Comparison of ENCODE assay signal across 6 cellular contexts in genomic region chr22:20360866-20361751, GRCh38. TPM values are rescaled to one million over a fixed set of nuclear protein-coding genes. Genes with fewer than 3 reads are reported as not detected.
DNase-seq lines count a peak whose midpoint lies in the region; ATAC-seq, FAIRE-seq and TF ChIP-seq lines count a peak whose summit lies in the region.
"Not testable (repeated sequence)": the region's sequence is repeated elsewhere in the genome, so short reads cannot be mapped to it uniquely, and the experiment has no call there.

No MANE protein-coding gene starts in this region.

- peak; percentile 4 for DNase-seq in H9
- peak; percentile 31 for DNase-seq in T1000 (lab: John Stamatoyannopoulos, UW)
- DNase-seq in GM12878 (ENCODE audit: low read depth, low spot score) = not testable (repeated sequence)
- DNase-seq in endodermal cell = peak; percentile 10
- peak; percentile 26 for DNase-seq in mesenteric fat pad (ENCODE audit: low spot score)
- peak; percentile 85 for DNase-seq in osteocyte (ENCODE audit: extremely low spot score, unreplicated experiment)

- H3K9me3 ChIP-seq in H9 (ENCODE audit: control insufficient read depth, low read depth, low read length); GM12878 (replicated peaks; ENCODE audit: control insufficient read depth, insufficient read depth, low read length); endodermal cell (ENCODE audit: control insufficient read depth, low read length): not testable (repeated sequence)

- H3K4me1 ChIP-seq in H9 (ENCODE audit: insufficient read depth, low read length); GM12878 (ENCODE audit: control insufficient read depth, insufficient read depth, low read length); endodermal cell (ENCODE audit: control insufficient read depth, insufficient read depth, low read length): not testable (repeated sequence)

- intact Hi-C loops in GM12878 (cut with micrococcal nuclease; ENCODE audit: unreplicated experiment) = not testable (repeated sequence)

- H3K14ac ChIP-seq in H9 (ENCODE audit: insufficient read depth, low read length) = not testable (repeated sequence)

- H3K23ac ChIP-seq in H9 (ENCODE audit: insufficient read length, low read depth, low read length) = not testable (repeated sequence)

- WGBS in H9 (ENCODE audit: extremely low coverage, insufficient read length, low lambda C conversion rate) = no CpG with 5 or more reads among the region's 145 CpGs
- 97% methylated on average over 36 of the region's 145 CpGs for WGBS in GM12878 (ENCODE audit: insufficient coverage, insufficient replicate concordance, low lambda C conversion rate, missing lambda C conversion rate)
- 96 to 97% methylated on average over 40 to 71 of the region's 145 CpGs for WGBS in endodermal cell (ENCODE audit: insufficient coverage in 1 of 2, insufficient read length in 1 of 2), 2 experiments

- not testable (repeated sequence) for H2BK12ac ChIP-seq in H9 (ENCODE audit: insufficient read length, low read depth, low read length)

- H3K4ac ChIP-seq in H9 (ENCODE audit: low read depth, low read length) = not testable (repeated sequence)

- not testable (repeated sequence) for H3K18ac ChIP-seq in H9 (ENCODE audit: insufficient read length, low read depth, low read length)

- H3K4me3 Mint-ChIP-seq in H9; endodermal cell; osteocyte (ENCODE audit: unreplicated experiment): not testable (repeated sequence)

- H3K36me3 Mint-ChIP-seq in H9 (ENCODE audit: insufficient read depth in 1 of 3, low read depth in 3 of 3); endodermal cell (ENCODE audit: low read depth); osteocyte (ENCODE audit: unreplicated experiment): not testable (repeated sequence)

- H4K5ac ChIP-seq in H9 (ENCODE audit: insufficient read length, low read depth, low read length) = not testable (repeated sequence)

- H2BK20ac ChIP-seq in H9 (ENCODE audit: low read depth, low read length, poor library complexity, severe bottlenecking) = not testable (repeated sequence)

- not testable (repeated sequence) for H3T11ph ChIP-seq in H9 (ENCODE audit: low read length)

- H2AK5ac ChIP-seq in H9 (ENCODE audit: insufficient read length, low read length) = not testable (repeated sequence)

- not testable (repeated sequence) for H3K4me1 Mint-ChIP-seq in H9; endodermal cell; osteocyte (ENCODE audit: unreplicated experiment)

- not testable (repeated sequence) for H3K27me3 Mint-ChIP-seq in H9 (ENCODE audit: low read depth); endodermal cell (ENCODE audit: insufficient read depth); osteocyte (ENCODE audit: unreplicated experiment)

- H3K9me3 Mint-ChIP-seq in H9; endodermal cell; osteocyte (ENCODE audit: unreplicated experiment): not testable (repeated sequence)

- CTCF ChIA-PET in GM12878 (lab: Yijun Ruan, JAX) = not testable (repeated sequence)

- RAD21 ChIA-PET in GM12878 (lab: Charles Lee; ENCODE audit: unreplicated experiment) = not testable (repeated sequence)

- H3K4me2 ChIP-seq in H9 (ENCODE audit: insufficient read depth, insufficient read length, low read length); GM12878 (ENCODE audit: control insufficient read depth, insufficient read depth): not testable (repeated sequence)

- not testable (repeated sequence) for H3K56ac ChIP-seq in H9 (ENCODE audit: insufficient read length, low read depth, low read length)

- ATAC-seq in GM12878 = not testable (repeated sequence)

- H3K4me3 ChIP-seq in GM12878; endodermal cell (ENCODE audit: low read length): not testable (repeated sequence)

- not testable (repeated sequence) for H2BK5ac ChIP-seq in H9 (ENCODE audit: insufficient read length, low read length)

- H2BK15ac ChIP-seq in H9 (ENCODE audit: low read depth, low read length) = not testable (repeated sequence)

- not testable (repeated sequence) for FAIRE-seq in GM12878 (lab: Jason Lieb, UNC)

- not testable (repeated sequence) for H3K27ac Mint-ChIP-seq in H9; endodermal cell; osteocyte (ENCODE audit: unreplicated experiment)

- not testable (repeated sequence) for H4K20me1 ChIP-seq in H9 (ENCODE audit: control insufficient read depth, insufficient read depth, insufficient read length); GM12878 (ENCODE audit: control insufficient read depth, insufficient read depth)

- BruUV-seq in GM12878 (replicated peaks; lab: Mats Ljungman, UMichigan) = not testable (repeated sequence)

- not testable (repeated sequence) for H2BK120ac ChIP-seq in H9 (ENCODE audit: low read depth, low read length, poor library complexity, severe bottlenecking)

- SMC1A ChIA-PET in GM12878 (lab: Charles Lee; ENCODE audit: uncharacterized antibody, unreplicated experiment) = not testable (repeated sequence)

- H3K79me1 ChIP-seq in H9 (ENCODE audit: insufficient read depth, low read depth, low read length, poor library complexity, severe bottlenecking) = not testable (repeated sequence)

- H3K36me3 ChIP-seq in GM12878 (ENCODE audit: control insufficient read depth in 2 of 2, insufficient read depth in 2 of 2, low read length in 1 of 2); endodermal cell (ENCODE audit: control insufficient read depth, insufficient read depth, low read length): not testable (repeated sequence)

- TF ChIP-seq POLR2A in GM12878 (IDR thresholded peaks at IDR 0.05; ENCODE audit: low read depth, low read length) = not testable (repeated sequence)

- H3K9ac ChIP-seq in H9 (ENCODE audit: extremely low read depth, insufficient read length, low read length); GM12878 (ENCODE audit: control insufficient read depth, insufficient read depth, low read length); endodermal cell (ENCODE audit: extremely low read depth, low read length, poor library complexity, severe bottlenecking): not testable (repeated sequence)

- in situ Hi-C loops in GM12878 (cut with MboI) = not testable (repeated sequence)

- not testable (repeated sequence) for H3K79me2 ChIP-seq in H9 (ENCODE audit: insufficient read depth, low read length); GM12878 (ENCODE audit: control insufficient read depth, insufficient read depth, low read length)

- not testable (repeated sequence) for H3K27me3 ChIP-seq in H9 (ENCODE audit: insufficient read depth, low read length); GM12878 (replicated peaks in 1 of 2; ENCODE audit: control insufficient read depth in 2 of 2, insufficient read depth in 2 of 2, low read length in 1 of 2); endodermal cell (ENCODE audit: control insufficient read depth, insufficient read depth, low read length, poor library complexity, severe bottlenecking)

- not testable (repeated sequence) for H4K8ac ChIP-seq in H9 (replicated peaks; ENCODE audit: insufficient read length, low read depth, low read length)

- POLR2A ChIA-PET in GM12878 (lab: Charles Lee) = not testable (repeated sequence)

- not testable (repeated sequence) for H3K27ac ChIP-seq in H9 (ENCODE audit: insufficient read length, low read depth, low read length); GM12878 (ENCODE audit: control insufficient read depth, insufficient read depth); endodermal cell (ENCODE audit: low read depth, low read length)

- not testable (repeated sequence) for H2AFZ ChIP-seq in H9 (ENCODE audit: low read length); GM12878 (ENCODE audit: control insufficient read depth, low read depth, low read length)

- not testable (repeated sequence) for H4K91ac ChIP-seq in H9 (ENCODE audit: insufficient read length, low read depth, low read length)

- H3K23me2 ChIP-seq in H9 (ENCODE audit: insufficient read length, low read depth, low read length, poor library complexity, severe bottlenecking) = not testable (repeated sequence)

- not testable (repeated sequence) for TF ChIP-seq EP300 in GM12878 (IDR thresholded peaks at IDR 0.05; ENCODE audit: borderline replicate concordance in 1 of 2, control insufficient read depth in 1 of 2, low read depth in 2 of 2, low read length in 2 of 2)

- TF ChIP-seq RAD21 in GM12878 (IDR thresholded peaks at IDR 0.05; ENCODE audit: insufficient read depth, low read depth, low read length) = not testable (repeated sequence)

- not testable (repeated sequence) for TF ChIP-seq CTCF in H9 (conservative IDR thresholded peaks at IDR 0.05); GM12878 (IDR thresholded peaks at IDR 0.05 in 2 of 3, conservative IDR thresholded peaks at IDR 0.05 in 1 of 3; ENCODE audit: control insufficient read depth in 2 of 3, extremely low read depth in 1 of 3, insufficient read depth in 1 of 3, low read depth in 3 of 3, low read length in 3 of 3); endodermal cell (conservative IDR thresholded peaks at IDR 0.05); osteocyte (IDR thresholded peaks at IDR 0.05)

RNA-seq across cellular contexts. Expression of gene ZNF74, which starts 32.8 kb away (rescaled TPM):
- total RNA-seq in H9 (2021) = 29.8 and 34.3 TPM in 2 replicates
- total RNA-seq in GM12878 (2013; cell fraction: nucleolus; rRNA removed) = 13.4 and 18.4 TPM in 2 replicates
- total RNA-seq in GM12878 (2014; rRNA removed) = 8.0 and 8.6 TPM in 2 replicates
- total RNA-seq in GM12878 (2014; rRNA removed; fragmentation: Illumina TruSeq; extraction: Trizol) = 3.7 and 4.0 TPM in 2 replicates
- 8.3 and 9.3 TPM in 2 replicates for total RNA-seq in GM12878 (2021)
- polyA plus RNA-seq in GM12878 (2011; ENCODE audit: low read depth) = 1.3 TPM
- 2.9 and 4.4 TPM in 2 replicates for polyA plus RNA-seq in GM12878 (2011; rRNA removed)
- 5.6 and 8.6 TPM in 2 replicates for polyA plus RNA-seq in GM12878 (2011; cell fraction: cytosol; rRNA removed)
- polyA plus RNA-seq in GM12878 (2011; cell fraction: nucleus; rRNA removed) = 5.9 and 7.3 TPM in 2 replicates
- polyA plus RNA-seq in GM12878 (2012) = 2.4 and 4.1 TPM in 2 replicates
- polyA plus RNA-seq in GM12878 (2014; fragmentation: Illumina TruSeq; extraction: Trizol) = 1.6 and 3.0 TPM in 2 replicates
- under 1 TPM; 0.37 to 0.73 TPM for polyA plus RNA-seq in GM12878 (2014; fragmentation: Nextera tagmentation; extraction: Ambion mirVana)
- polyA plus RNA-seq in GM12878 (2014; rRNA removed) = 7.0 and 7.4 TPM in 2 replicates
- polyA plus RNA-seq in GM12878 (2016; fragmentation: Nextera tagmentation; extraction: Ambion mirVana) = 1 to 10 TPM; 5.8 to 6.2 TPM
- polyA minus RNA-seq in GM12878 (2011; rRNA and poly(A)+ RNA removed) = 4.2 and 8.0 TPM in 2 replicates
- polyA minus RNA-seq in GM12878 (2011; cell fraction: cytosol; rRNA and poly(A)+ RNA removed) = 3.4 and 3.5 TPM in 2 replicates
- polyA minus RNA-seq in GM12878 (2011; cell fraction: nucleus; rRNA and poly(A)+ RNA removed) = 2.3 and 4.3 TPM in 2 replicates
- total RNA-seq in endodermal cell = 10 to 100 TPM; 36.9 to 41.7 TPM
- polyA plus RNA-seq in endodermal cell (2013, experiment 1 of 2) = 31.7 TPM
- polyA plus RNA-seq in endodermal cell (2013, experiment 2 of 2) = 28.7 TPM
- 5.2 TPM for total RNA-seq in mesenteric fat pad
- 19.6 and 20.4 TPM in 2 replicates for total RNA-seq in osteocyte

RNA-seq across cellular contexts. Expression of gene DGCR6L, which starts 41.2 kb away (rescaled TPM):
- total RNA-seq in H9 (2021) (38.6 and 40.4 TPM in 2 replicates), GM12878 (2014; rRNA removed) (37.4 and 38.9 TPM in 2 replicates), GM12878 (2014; rRNA removed; fragmentation: Illumina TruSeq; extraction: Trizol) (12.5 and 15.2 TPM in 2 replicates), GM12878 (2021) (27.0 and 27.7 TPM in 2 replicates), endodermal cell (10 to 100 TPM; 51.3 to 53.7 TPM), mesenteric fat pad (25.7 TPM), osteocyte (55.0 and 59.4 TPM in 2 replicates)
- total RNA-seq in GM12878 (2013; cell fraction: nucleolus; rRNA removed) = 3.7 and 5.2 TPM in 2 replicates
- polyA plus RNA-seq in GM12878 (2011; ENCODE audit: low read depth) = 6.9 TPM
- polyA plus RNA-seq in GM12878 (2011; rRNA removed) (9.1 and 17.4 TPM in 2 replicates), GM12878 (2014; fragmentation: Illumina TruSeq; extraction: Trizol) (1.5 and 8.1 TPM in 2 replicates), GM12878 (2014; fragmentation: Nextera tagmentation; extraction: Ambion mirVana) (1 to 10 TPM; 1.6 to 4.2 TPM), GM12878 (2014; rRNA removed) (36.7 and 41.9 TPM in 2 replicates), GM12878 (2016; fragmentation: Nextera tagmentation; extraction: Ambion mirVana) (10 to 100 TPM; 59.4 to 62.8 TPM)
- polyA plus RNA-seq in GM12878 (2011; cell fraction: cytosol; rRNA removed) = 30.2 and 48.0 TPM in 2 replicates
- 18.6 and 25.2 TPM in 2 replicates for polyA plus RNA-seq in GM12878 (2011; cell fraction: nucleus; rRNA removed)
- polyA plus RNA-seq in GM12878 (2012) = 15.0 and 17.2 TPM in 2 replicates
- 7.2 and 15.7 TPM in 2 replicates for polyA minus RNA-seq in GM12878 (2011; rRNA and poly(A)+ RNA removed)
- 4.6 and 5.3 TPM in 2 replicates for polyA minus RNA-seq in GM12878 (2011; cell fraction: cytosol; rRNA and poly(A)+ RNA removed)
- 5.0 and 5.9 TPM in 2 replicates for polyA minus RNA-seq in GM12878 (2011; cell fraction: nucleus; rRNA and poly(A)+ RNA removed)
- polyA plus RNA-seq in endodermal cell (2013, experiment 1 of 2) = 47.1 TPM
- 44.6 TPM for polyA plus RNA-seq in endodermal cell (2013, experiment 2 of 2)
